In genomic region chr1:41153750-41154274, GRCh38 we compare ENCODE assay signal across 23 cellular contexts.
A peak's percentile ranks its signal among the peaks of the same experiment; 100 is the strongest.
DNase-seq lines count a peak whose midpoint lies in the region; ATAC-seq, FAIRE-seq and TF ChIP-seq lines count a peak whose summit lies in the region.
"Had no signal": no experiment of that assay in that cellular context is flagged by ENCODE, and none has a peak within 500 bp of the region (broad histone marks: within the 10 kb centered on the region; RNA-seq: fewer than 3 reads in every experiment).

No MANE protein-coding gene starts in this region.

- no peak for ATAC-seq in RWPE2 (ENCODE audit: low read depth)
- peak; percentile 81 for ATAC-seq in left lung
- ATAC-seq: activated T-cell treated with anti-CD3 and anti-CD28 coated beads, Interleukin-2, amount 50 U/mL, for 72 hours; GM23338; natural killer cell; T-cell had no signal

- peaks cover 5% of the 10 kb centered on the region; the same call in 1 of the 2 replicates for H3K36me3 ChIP-seq in GM23248 (ENCODE audit: low read depth)
- H3K36me3 ChIP-seq in RWPE2 (ENCODE audit: low read depth) = peaks cover 29% of the 10 kb centered on the region
- H3K36me3 ChIP-seq in left lung = peaks cover 0 to 10% of the 10 kb centered on the region in 2 donors
- H3K36me3 ChIP-seq in smooth muscle cell (ENCODE audit: low read depth) = no peaks in the 10 kb centered on the region

- no peak for TF ChIP-seq CTCF in RWPE2 (IDR thresholded peaks at IDR 0.05; ENCODE audit: poor library complexity, severe bottlenecking)
- TF ChIP-seq CTCF in left lung (IDR thresholded peaks at IDR 0.05) = no peak
- no peak for TF ChIP-seq CTCF in smooth muscle cell (IDR thresholded peaks at IDR 0.05; ENCODE audit: borderline replicate concordance, insufficient read depth, poor library complexity, severe bottlenecking)

- H3K4me3 ChIP-seq in GM23248 = no peak overlapping the region
- H3K4me3 ChIP-seq in RWPE2 (ENCODE audit: severe bottlenecking) = no peak overlapping the region
- H3K4me3 ChIP-seq in left lung = no peak overlapping the region
- H3K4me3 ChIP-seq in smooth muscle cell = no peak overlapping the region
- H3K4me3 ChIP-seq: GM23338 had no signal

- H2AFZ ChIP-seq in GM23248 (no peak overlapping the region), smooth muscle cell (ENCODE audit: low read depth) (no peak overlapping the region)
- H2AFZ ChIP-seq: GM23338 had no signal

- H3K79me2 ChIP-seq in GM23248 (ENCODE audit: insufficient read depth) (no peaks in the 10 kb centered on the region), smooth muscle cell (ENCODE audit: low read depth) (no peaks in the 10 kb centered on the region)

- H3K27me3 ChIP-seq in GM23248 (replicated peaks; ENCODE audit: insufficient read depth) (0 out of 2 replicates have a peak, but pooled peaks cover 1% of the 10 kb centered on the region), RWPE2 (ENCODE audit: insufficient read depth, poor library complexity, severe bottlenecking) (no peaks in the 10 kb centered on the region), left lung (no peaks in the 10 kb centered on the region), smooth muscle cell (ENCODE audit: low read depth) (no peaks in the 10 kb centered on the region)
- H3K27me3 ChIP-seq: foreskin keratinocyte had no signal

- in situ Hi-C loops in GM23248 (cut with MboI) = no loop called here

- no peak overlapping the region for H3K4me2 ChIP-seq in GM23248 (ENCODE audit: unreplicated experiment)
- peak overlapping the region; percentile 48 for H3K4me2 ChIP-seq in smooth muscle cell
- H3K4me2 ChIP-seq: GM23338 had no signal

- no peak for FAIRE-seq in frontal cortex (lab: Jason Lieb, UNC)

- DNase-seq in GM23248 = no peak
- DNase-seq in RWPE2 (ENCODE audit: low spot score) = no peak
- DNase-seq in left lung = no peak
- no peak for DNase-seq in smooth muscle cell (lab: John Stamatoyannopoulos, UW; ENCODE audit: unreplicated experiment)
- DNase-seq in frontal cortex (ENCODE audit: low spot score in 2 of 2) = no peak
- DNase-seq in amygdala (lab: John Stamatoyannopoulos, UW) = no peak
- DNase-seq in NAMALWA (ENCODE audit: low spot score) = no peak
- DNase-seq: activated CD4-positive, alpha-beta T cell treated with anti-CD3 and anti-CD28 coated beads, Interleukin-2, amount 50 U/mL, for 4 hours; activated CD4-positive, CD25-positive, alpha-beta regulatory T cell; activated naive CD4-positive, alpha-beta T cell; activated T-cell treated with anti-CD3 and anti-CD28 coated beads, Interleukin-2, amount 50 U/mL, for 72 hours; effector CD4-positive, alpha-beta T cell; erythroblast; foreskin keratinocyte; hippocampal formation; natural killer cell; NCI-H1694; NCI-H2171 treated with DMSO at 0.1 percent for 48 hours; NCI-H526; stimulated activated CD4-positive, alpha-beta T cell treated with anti-CD3 and anti-CD28 coated beads, Interleukin-2, amount 100 ng/mL, for 48 hours; T-cell had no signal

- intact Hi-C loops in left lung (cut with DNase I) = no loop called here

- H3F3A ChIP-seq in GM23248 (ENCODE audit: insufficient read depth) (peaks cover 46% of the 10 kb centered on the region), smooth muscle cell (ENCODE audit: low read depth) (peaks cover 8% of the 10 kb centered on the region)

- H3K9ac ChIP-seq in GM23248 (no peak overlapping the region), smooth muscle cell (ENCODE audit: low read depth) (peak overlapping the region; percentile 21)

- H3K27ac ChIP-seq in GM23248 (peak overlapping the region; percentile 73; the same call in 1 of the 2 replicates), RWPE2 (ENCODE audit: poor library complexity, severe bottlenecking) (peak overlapping the region; percentile 87), left lung (no peak overlapping the region), smooth muscle cell (ENCODE audit: low read depth) (peak overlapping the region; percentile 88)
- H3K27ac ChIP-seq: HL-60 had no signal

- H3K4me1 ChIP-seq in GM23248 (ENCODE audit: insufficient read depth) (peaks cover 52% of the 10 kb centered on the region), RWPE2 (ENCODE audit: insufficient read depth, poor library complexity, severe bottlenecking) (peaks cover 50% of the 10 kb centered on the region), left lung (peaks cover 7 to 8% of the 10 kb centered on the region in 2 donors), smooth muscle cell (ENCODE audit: low read depth) (peaks cover 15% of the 10 kb centered on the region)

- no peaks in the 10 kb centered on the region for H3K9me3 ChIP-seq in GM23248 (ENCODE audit: low read depth)
- no peaks in the 10 kb centered on the region for H3K9me3 ChIP-seq in RWPE2 (ENCODE audit: severe bottlenecking)
- no peaks in the 10 kb centered on the region for H3K9me3 ChIP-seq in left lung
- no peaks in the 10 kb centered on the region for H3K9me3 ChIP-seq in smooth muscle cell (replicated peaks; ENCODE audit: low read depth)

- H4K20me1 ChIP-seq in GM23248 (ENCODE audit: insufficient read depth) (no peaks in the 10 kb centered on the region), smooth muscle cell (ENCODE audit: low read depth) (no peaks in the 10 kb centered on the region)

- H3K9me2 ChIP-seq in GM23248 (ENCODE audit: insufficient read depth) = no peaks in the 10 kb centered on the region

Comparison
In these comparisons a context has a peak if more than half of its experiments do, and no peak if none do; other contexts are left out.
1. H3K27ac ChIP-seq: peak in GM23248 (single experiment), RWPE2 (single experiment) and smooth muscle cell (single experiment); none in left lung (0 of 2).